In genomic region chr7:35289376-35289775, GRCh38 we compare ENCODE assay signal across 1 cellular context.
A peak's percentile ranks its signal among the peaks of the same experiment; 100 is the strongest.
TF ChIP-seq lines count a peak whose summit lies in the region.

No MANE protein-coding gene starts in this region.

TF ChIP-seq in SK-N-SH, 30 proteins besides CTCF, POLR2A, EP300 and RAD21 (continued from another document):
- TF ChIP-seq PBX3 (IDR thresholded peaks at IDR 0.05) (no peak), FOXJ3 (CRISPR knock-in tag; IDR thresholded peaks at IDR 0.05) (peak; percentile 88), MAX (IDR thresholded peaks at IDR 0.05; ENCODE audit: low read depth) (no peak), NFIC (IDR thresholded peaks at IDR 0.05; ENCODE audit: borderline replicate concordance) (no peak), RFX5 (IDR thresholded peaks at IDR 0.05; ENCODE audit: low read length) (no peak), TCF12 (IDR thresholded peaks at IDR 0.05) (peak; percentile 52; the same call in 1 of the 2 replicates), IRF3 (IDR thresholded peaks at IDR 0.05; ENCODE audit: low read depth, low read length) (no peak), TAF1 (IDR thresholded peaks at IDR 0.05; ENCODE audit: borderline replicate concordance, low read depth, low read length) (no peak), MXI1 (IDR thresholded peaks at IDR 0.05; ENCODE audit: low read depth, low read length) (peak; percentile 45; the same call in 1 of the 2 replicates), EZH2phosphoT487 (IDR thresholded peaks at IDR 0.05; ENCODE audit: borderline replicate concordance, low read depth) (no peak), SIN3A (IDR thresholded peaks at IDR 0.05; ENCODE audit: borderline replicate concordance, low read depth, low read length) (no peak), GATA2 (CRISPR knock-in tag; IDR thresholded peaks at IDR 0.05) (peak; percentile 83), RXRA (IDR thresholded peaks at IDR 0.05; ENCODE audit: borderline replicate concordance, low read depth) (no peak), MEF2A (IDR thresholded peaks at IDR 0.05; ENCODE audit: borderline replicate concordance, low read depth) (no peak), TEAD4 (IDR thresholded peaks at IDR 0.05; ENCODE audit: borderline replicate concordance, insufficient read depth) (no peak), JUND (IDR thresholded peaks at IDR 0.05) (no peak), RCOR1 (IDR thresholded peaks at IDR 0.05; ENCODE audit: low read length) (peak; percentile 52; the same call in 1 of the 2 replicates), YY1 (IDR thresholded peaks at IDR 0.05; ENCODE audit: low read depth) (no peak)
